Comparison of ENCODE assay signal across 8 cellular contexts in genomic region chr10:3197354-3198003, GRCh38. TPM values are rescaled to one million over a fixed set of nuclear protein-coding genes. Genes with fewer than 3 reads are reported as not detected.
DNase-seq lines count a peak whose midpoint lies in the region; ATAC-seq and TF ChIP-seq lines count a peak whose summit lies in the region.

No MANE protein-coding gene starts in this region.

- no peaks in the 10 kb centered on the region for H4K20me1 ChIP-seq in neural progenitor cell (ENCODE audit: low read depth)

- no peaks in the 10 kb centered on the region for H3K36me3 Mint-ChIP-seq in neural progenitor cell

- peak overlapping the region; percentile 30 for H2AFZ ChIP-seq in neural progenitor cell (replicated peaks)

- H3K27me3 ChIP-seq in neural progenitor cell, result peaks cover 9% of the 10 kb centered on the region

- H3K4me1 ChIP-seq in neural progenitor cell, result peaks cover 5% of the 10 kb centered on the region

- no peaks in the 10 kb centered on the region for H3K9me3 Mint-ChIP-seq in neural progenitor cell
- no peaks in the 10 kb centered on the region for H3K9me3 Mint-ChIP-seq in stimulated activated naive CD8-positive, alpha-beta T cell treated with anti-CD3 and anti-CD28 coated beads, Interleukin-15, amount 100 ng/mL, for 72 hours

- no peak overlapping the region for H3K27ac ChIP-seq in neural progenitor cell

- peaks cover 39% of the 10 kb centered on the region for H3K4me1 Mint-ChIP-seq in neural progenitor cell
- H3K4me1 Mint-ChIP-seq in stimulated activated naive CD8-positive, alpha-beta T cell treated with anti-CD3 and anti-CD28 coated beads, Interleukin-15, amount 100 ng/mL, for 72 hours, result peaks cover 37% of the 10 kb centered on the region

- H3K79me2 ChIP-seq in neural progenitor cell (ENCODE audit: low read depth), result no peaks in the 10 kb centered on the region

- no peaks in the 10 kb centered on the region for H3F3A ChIP-seq in neural progenitor cell (ENCODE audit: low read depth)

- TF ChIP-seq CTCF in fibroblast of pulmonary artery (IDR thresholded peaks at IDR 0.05; ENCODE audit: low read length, missing control alignments) (peak; percentile 85), neural progenitor cell (IDR thresholded peaks at IDR 0.05) (peak; percentile 90)

- no peaks in the 10 kb centered on the region for H3K36me3 ChIP-seq in neural progenitor cell

- peak overlapping the region; percentile 71 for H3K4me3 Mint-ChIP-seq in neural progenitor cell
- peak overlapping the region; percentile 55 to 62 for H3K4me3 Mint-ChIP-seq in stimulated activated naive CD8-positive, alpha-beta T cell treated with anti-CD3 and anti-CD28 coated beads, Interleukin-15, amount 100 ng/mL, for 72 hours

- peak overlapping the region; percentile 33 for H3K4me2 ChIP-seq in neural progenitor cell

- H3K27me3 Mint-ChIP-seq in neural progenitor cell (ENCODE audit: insufficient read depth, low read depth), result peaks cover 5% of the 10 kb centered on the region
- peaks cover 98% of the 10 kb centered on the region for H3K27me3 Mint-ChIP-seq in stimulated activated naive CD8-positive, alpha-beta T cell treated with anti-CD3 and anti-CD28 coated beads, Interleukin-15, amount 100 ng/mL, for 72 hours

- H3K9me3 ChIP-seq in neural progenitor cell (ENCODE audit: low read depth), result no peaks in the 10 kb centered on the region

- ATAC-seq in GM19463 (IDR thresholded peaks at IDR 0.05; ENCODE audit: unreplicated experiment), result peak; percentile 90
- ATAC-seq in stimulated activated naive CD8-positive, alpha-beta T cell treated with anti-CD3 and anti-CD28 coated beads, Interleukin-15, amount 100 ng/mL, for 72 hours, result peak; percentile 96

- peak; percentile 64 for DNase-seq in CD1c-positive myeloid dendritic cell (ENCODE audit: extremely low spot score)
- DNase-seq in HT1080 (ENCODE audit: low read depth), result peak; percentile 87
- DNase-seq in activated T-helper 1 cell treated with anti-CD3 and anti-CD28 coated beads, Interleukin-2, amount 50 U/mL, for 16 hours (ENCODE audit: low read depth in 1 of 2, low spot score in 1 of 2), result peak; percentile 40 to 65
- DNase-seq in fibroblast of pulmonary artery (ENCODE audit: low read depth), result peak; percentile 83
- DNase-seq in neural progenitor cell (ENCODE audit: low spot score), result peak; percentile 91
- peak; percentile 77 to 88 for DNase-seq in stimulated activated naive CD8-positive, alpha-beta T cell treated with anti-CD3 and anti-CD28 coated beads, Interleukin-15, amount 100 ng/mL, for 72 hours

- H3K27ac Mint-ChIP-seq in neural progenitor cell, result no peak overlapping the region
- peak overlapping the region; percentile 57 to 84 for H3K27ac Mint-ChIP-seq in stimulated activated naive CD8-positive, alpha-beta T cell treated with anti-CD3 and anti-CD28 coated beads, Interleukin-15, amount 100 ng/mL, for 72 hours

- no peak overlapping the region for H3K9ac ChIP-seq in neural progenitor cell

- H3K4me3 ChIP-seq in fibroblast of pulmonary artery (replicated peaks; ENCODE audit: low read depth, low read length) (peak overlapping the region; percentile 3), neural progenitor cell (no peak overlapping the region)

TF ChIP-seq in PFSK-1, 5 proteins besides CTCF, POLR2A, EP300 and RAD21:
- TF ChIP-seq TAF1 (IDR thresholded peaks at IDR 0.05; ENCODE audit: borderline replicate concordance, insufficient read depth, low read length) (no peak), POLR2AphosphoS5 (IDR thresholded peaks at IDR 0.05; ENCODE audit: low read depth, low read length) (no peak), SIN3A (IDR thresholded peaks at IDR 0.05; ENCODE audit: borderline replicate concordance, insufficient read depth, low read length) (no peak), FOXP2 (optimal IDR thresholded peaks at IDR 0.05; ENCODE audit: borderline replicate concordance, extremely low read depth, extremely low read length, insufficient read depth) (peak; percentile 54), REST (IDR thresholded peaks at IDR 0.05; ENCODE audit: insufficient read depth in 1 of 2, low read depth in 2 of 2, low read length in 2 of 2) (no peak)

RNA-seq across cellular contexts. Expression of gene PITRM1, which starts 24.9 kb away (rescaled TPM):
- total RNA-seq in HT1080 (2014; rRNA removed; shearing (Covaris generic)), result 84.7 and 90.1 TPM in 2 replicates
- polyA plus RNA-seq in HT1080 (2015; cell fraction: cytosol; rRNA removed), result 52.9 and 62.6 TPM in 2 replicates
- 135 and 136 TPM in 2 replicates for polyA plus RNA-seq in HT1080 (2015; cell fraction: nucleus; rRNA removed)
- 54.5 TPM for polyA plus RNA-seq in PFSK-1 (2012; ENCODE audit: insufficient read length, low read depth)
- 27.2 and 38.0 TPM in 2 replicates for total RNA-seq in neural progenitor cell (ENCODE audit: low replicate concordance)
